Comparison of ENCODE assay signal across 10 cellular contexts in genomic region chr20:40686893-40687292, GRCh38. TPM values are rescaled to one million over a fixed set of nuclear protein-coding genes. Genes with fewer than 3 reads are reported as not detected.
DNase-seq lines count a peak whose midpoint lies in the region; ATAC-seq, FAIRE-seq and TF ChIP-seq lines count a peak whose summit lies in the region.
"Had no signal": no experiment of that assay in that cellular context is flagged by ENCODE, and none has a peak within 500 bp of the region (broad histone marks: within the 10 kb centered on the region; RNA-seq: fewer than 3 reads in every experiment).

No MANE protein-coding gene starts in this region.

- H3K9ac ChIP-seq in GM23248 (peak overlapping the region; percentile 90), iPS-20b (ENCODE audit: low read depth, low read length) (no peak overlapping the region)

- H3K36me3 ChIP-seq in GM23248 (ENCODE audit: low read depth) (no peaks in the 10 kb centered on the region), bronchial epithelial cell (ENCODE audit: control insufficient read depth, insufficient read depth, low read length) (no peaks in the 10 kb centered on the region), iPS-20b (ENCODE audit: insufficient read depth, low read depth, low read length) (no peaks in the 10 kb centered on the region), gastrocnemius medialis (no peaks in the 10 kb centered on the region)

- H3F3A ChIP-seq in GM23248 (ENCODE audit: insufficient read depth), result peaks cover 12% of the 10 kb centered on the region

- WGBS in GM23248 (ENCODE audit: low coverage in 1 of 2, low lambda C conversion rate in 2 of 2, missing lambda C conversion rate in 2 of 2), 2 experiments, result 9 to 15% methylated on average over 12 of the region's 12 CpGs

- H3K27me3 ChIP-seq in GM23248 (replicated peaks; ENCODE audit: insufficient read depth) (no peaks in the 10 kb centered on the region), bronchial epithelial cell (ENCODE audit: control insufficient read depth, insufficient read depth, low read length) (peaks cover 37% of the 10 kb centered on the region), iPS-20b (ENCODE audit: insufficient read depth, low read length) (peaks cover 98% of the 10 kb centered on the region), gastrocnemius medialis (peaks cover 12 to 16% (median 14%) of the 10 kb centered on the region in 3 donors)

- intact Hi-C loops in gastrocnemius medialis (cut with DNase I; ENCODE audit: low total_unique reads), result loop anchor here (2.0 to 5.0 kb wide), 3 partner anchors 32 to 525 kb away; no protein-coding TSS in a partner anchor

- ATAC-seq in gastrocnemius medialis, result no peak

- no peaks in the 10 kb centered on the region for H3K9me2 ChIP-seq in GM23248 (ENCODE audit: insufficient read depth)

- no peaks in the 10 kb centered on the region for H4K20me1 ChIP-seq in GM23248 (ENCODE audit: insufficient read depth)

- no peaks in the 10 kb centered on the region for H3K79me2 ChIP-seq in GM23248 (ENCODE audit: insufficient read depth)

- no peak for TF ChIP-seq POLR2A in gastrocnemius medialis (IDR thresholded peaks at IDR 0.05)

- H3K9me3 ChIP-seq in GM23248 (ENCODE audit: low read depth) (no peaks in the 10 kb centered on the region), iPS-20b (ENCODE audit: insufficient read depth, low read depth, low read length) (no peaks in the 10 kb centered on the region; the same call in 1 of the 2 replicates), gastrocnemius medialis (no peaks in the 10 kb centered on the region)

- DNase-seq in GM23248 (peak; percentile 34), bronchial epithelial cell (ENCODE audit: low read depth) (no peak), gastrocnemius medialis (no peak), DMS 273 (lab: John Stamatoyannopoulos, UW; ENCODE audit: unreplicated experiment) (no peak), C1 segment of cervical spinal cord (lab: John Stamatoyannopoulos, UW) (no peak), NOMO-1 (lab: John Stamatoyannopoulos, UW; ENCODE audit: unreplicated experiment in 2 of 2) (no peak)
- no peak for DNase-seq in activated effector memory CD4-positive, alpha-beta T cell treated with anti-CD3 and anti-CD28 coated beads, Interleukin-2, amount 50 U/mL, for 16 hours
- DNase-seq: Calu3, midbrain had no signal

- no peak for TF ChIP-seq CTCF in bronchial epithelial cell (IDR thresholded peaks at IDR 0.05; ENCODE audit: insufficient read depth, low read length, severe bottlenecking)
- TF ChIP-seq CTCF in gastrocnemius medialis (IDR thresholded peaks at IDR 0.05 in 4 of 5, conservative IDR thresholded peaks at IDR 0.05 in 1 of 5), result no peak

- H3K4me1 ChIP-seq in GM23248 (ENCODE audit: insufficient read depth), result peaks cover 11% of the 10 kb centered on the region
- H3K4me1 ChIP-seq in iPS-20b (ENCODE audit: insufficient read depth, low read length), result peaks cover 15% of the 10 kb centered on the region; the same call in 1 of the 2 replicates
- H3K4me1 ChIP-seq in gastrocnemius medialis, result peaks cover 22 to 27% of the 10 kb centered on the region in 2 donors

- in situ Hi-C loops in GM23248 (cut with MboI), result no loop called here
- in situ Hi-C loops in gastrocnemius medialis (cut with MboI; ENCODE audit: low sequenced_read_pairs in 4 of 4), result loop anchor here (25.0 kb wide), 4 partner anchors 400 to 800 kb away; no protein-coding TSS in a partner anchor

- H3K4me3 ChIP-seq in GM23248 (peak overlapping the region; percentile 80), bronchial epithelial cell (ENCODE audit: low read depth, low read length) (peak overlapping the region; percentile 50), iPS-20b (ENCODE audit: low read length) (peak overlapping the region; percentile 67), gastrocnemius medialis (peak overlapping the region; percentile 69 to 98 (median 80))

- FAIRE-seq in bronchial epithelial cell (lab: Jason Lieb, UNC), result no peak

- H3K4me2 ChIP-seq in GM23248 (ENCODE audit: unreplicated experiment), result peak overlapping the region; percentile 91

- peak overlapping the region; percentile 94 for H2AFZ ChIP-seq in GM23248

- 0 out of 2 replicates have a peak overlapping the region, but pooled peaks have one; percentile 34 for H3K27ac ChIP-seq in GM23248
- H3K27ac ChIP-seq in iPS-20b (ENCODE audit: low read length), result no peak overlapping the region
- H3K27ac ChIP-seq in gastrocnemius medialis, result peak overlapping the region; percentile 91 to 99 (median 95)

RNA-seq across cellular contexts. Expression of gene MAFB, which starts 2.1 kb away (rescaled TPM):
- 1.8 and 1.9 TPM in 2 replicates for total RNA-seq in GM23248 (2014; rRNA removed; shearing (Covaris generic))
- polyA plus RNA-seq in GM23248 (2016; fragmentation: Nextera tagmentation; extraction: Ambion mirVana), result 3.8 and 4.4 TPM in 2 replicates
- total RNA-seq in bronchial epithelial cell (1.3 and 3.6 TPM in 2 replicates), gastrocnemius medialis (10 to 100 TPM; 15.4 to 24.9 (median 18.6) TPM)
